ENCODE assay signal across 9 cellular contexts in genomic region chr4:7254736-7255487, GRCh38.
DNase-seq lines count a peak whose midpoint lies in the region; ATAC-seq, FAIRE-seq and TF ChIP-seq lines count a peak whose summit lies in the region.
"Had no signal": no experiment of that assay in that cellular context is flagged by ENCODE, and none has a peak within 500 bp of the region (broad histone marks: within the 10 kb centered on the region; RNA-seq: fewer than 3 reads in every experiment).

No MANE protein-coding gene starts in this region.

- H3K27ac ChIP-seq in neural progenitor cell (no peak overlapping the region), small intestine (ENCODE audit: low read depth in 1 of 2, low read length in 1 of 2) (no peak overlapping the region)
- H3K27ac ChIP-seq: esophagus squamous epithelium had no signal

- no peak for FAIRE-seq in small intestine (lab: Jason Lieb, UNC)

- H3K4me3 ChIP-seq in neural progenitor cell (no peak overlapping the region), small intestine (ENCODE audit: low read depth in 1 of 2, low read length in 2 of 2) (no peak overlapping the region)
- H3K4me3 ChIP-seq: esophagus squamous epithelium had no signal

- H3K36me3 ChIP-seq in neural progenitor cell (no peaks in the 10 kb centered on the region), small intestine (ENCODE audit: control insufficient read depth in 2 of 2, insufficient read depth in 2 of 2, low read length in 2 of 2) (no peaks in the 10 kb centered on the region)
- H3K36me3 ChIP-seq: esophagus squamous epithelium had no signal

- no peak overlapping the region for H3K4me2 ChIP-seq in neural progenitor cell

- H3K27me3 ChIP-seq in neural progenitor cell (no peaks in the 10 kb centered on the region), small intestine (ENCODE audit: control insufficient read depth in 2 of 2, insufficient read depth in 2 of 2, low read length in 2 of 2) (no peaks in the 10 kb centered on the region)

- no peaks in the 10 kb centered on the region for H3K36me3 Mint-ChIP-seq in neural progenitor cell

- peaks cover 35% of the 10 kb centered on the region for H3K4me1 Mint-ChIP-seq in neural progenitor cell

- H3F3A ChIP-seq in neural progenitor cell (ENCODE audit: low read depth) = no peaks in the 10 kb centered on the region

- TF ChIP-seq CTCF in neural progenitor cell (IDR thresholded peaks at IDR 0.05) = no peak

- H3K79me2 ChIP-seq in neural progenitor cell (ENCODE audit: low read depth) = no peaks in the 10 kb centered on the region

- peaks cover 5% of the 10 kb centered on the region for H3K27me3 Mint-ChIP-seq in neural progenitor cell (ENCODE audit: insufficient read depth, low read depth)

- no peaks in the 10 kb centered on the region for H3K9me3 ChIP-seq in neural progenitor cell (ENCODE audit: low read depth)
- H3K9me3 ChIP-seq in small intestine (ENCODE audit: control insufficient read depth, low read depth) = no peaks in the 10 kb centered on the region
- H3K9me3 ChIP-seq: esophagus squamous epithelium had no signal

- H4K20me1 ChIP-seq in neural progenitor cell (ENCODE audit: low read depth) = peaks cover 7% of the 10 kb centered on the region

- H3K9me3 Mint-ChIP-seq in neural progenitor cell = peaks cover 3% of the 10 kb centered on the region
- H3K9me3 Mint-ChIP-seq: activated naive CD4-positive, alpha-beta T cell treated with anti-CD3 and anti-CD28 coated beads for 36 hours had no signal

- H2AFZ ChIP-seq in neural progenitor cell (replicated peaks) = no peak overlapping the region

- H3K4me1 ChIP-seq in neural progenitor cell (peaks cover 12% of the 10 kb centered on the region), small intestine (ENCODE audit: control insufficient read depth in 2 of 2, insufficient read depth in 1 of 2, low read depth in 1 of 2, low read length in 1 of 2) (no peaks in the 10 kb centered on the region)

- no peak overlapping the region for H3K9ac ChIP-seq in neural progenitor cell

- whole genome bisulfite sequencing in small intestine, 3 donors = 74 to 85% (median 82%) methylated on average over 17 of the region's 17 CpGs

- peak; percentile 84 for ATAC-seq in GM18867 (IDR thresholded peaks at IDR 0.05; ENCODE audit: unreplicated experiment)
- ATAC-seq in GM21717 (IDR thresholded peaks at IDR 0.05; ENCODE audit: unreplicated experiment) = peak; percentile 85
- peak; percentile 80 for ATAC-seq in HG03521 (IDR thresholded peaks at IDR 0.05; ENCODE audit: unreplicated experiment)

- H3K27ac Mint-ChIP-seq in neural progenitor cell = peak overlapping the region; percentile 4
- H3K27ac Mint-ChIP-seq: activated naive CD4-positive, alpha-beta T cell treated with anti-CD3 and anti-CD28 coated beads for 36 hours had no signal

- DNase-seq in neural progenitor cell (ENCODE audit: low spot score) = no peak
- DNase-seq in AML-193 (lab: John Stamatoyannopoulos, UW) = no peak
- no peak for DNase-seq in small intestine
- no peak for DNase-seq in HK-2 (ENCODE audit: unreplicated experiment)
- DNase-seq: activated naive CD4-positive, alpha-beta T cell treated with anti-CD3 and anti-CD28 coated beads for 36 hours; esophagus squamous epithelium had no signal

- H3K4me3 Mint-ChIP-seq in neural progenitor cell = no peak overlapping the region
- H3K4me3 Mint-ChIP-seq: activated naive CD4-positive, alpha-beta T cell treated with anti-CD3 and anti-CD28 coated beads for 36 hours had no signal
